16 cellular contexts compared by ENCODE assay signal in genomic region chr2:224156436-224156835, GRCh38.
"Had no signal": no experiment of that assay in that cellular context is flagged by ENCODE, and none has a peak within 500 bp of the region (broad histone marks: within the 10 kb centered on the region; RNA-seq: fewer than 3 reads in every experiment).

No MANE protein-coding gene starts in this region.

- H3K4me1 ChIP-seq: gastrocnemius medialis, psoas muscle, sigmoid colon, stomach had no signal

- H3K4me3 ChIP-seq: gastrocnemius medialis, lung, psoas muscle, sigmoid colon, skin epidermis, stomach had no signal

- ATAC-seq: esophagus mucosa; gastrocnemius medialis; left colon; left ventricle myocardium superior; naive thymus-derived CD4-positive, alpha-beta T cell; psoas muscle had no signal

- H3K27me3 ChIP-seq: gastrocnemius medialis, sigmoid colon, stomach had no signal

- H3K9me3 ChIP-seq: gastrocnemius medialis, psoas muscle, sigmoid colon, stomach had no signal

- H3K27ac ChIP-seq: gastrocnemius medialis, psoas muscle, sigmoid colon, skin epidermis, stomach had no signal

- DNase-seq: effector memory CD4-positive, alpha-beta T cell; gastrocnemius medialis; kidney; left colon; left ventricle myocardium superior; naive thymus-derived CD4-positive, alpha-beta T cell; nephron progenitor cell; psoas muscle; sigmoid colon; stimulated activated CD4-positive, alpha-beta T cell treated with anti-CD3 and anti-CD28 coated beads, Interleukin-12 subunit alpha, Interleukin-12 subunit beta, amount 100 ng/mL, for 4 hours; stimulated activated naive CD4-positive, alpha-beta T cell; stomach; substantia nigra had no signal

- H3K36me3 ChIP-seq: gastrocnemius medialis, sigmoid colon, stomach had no signal
